ENCODE assay signal across 15 cellular contexts in the genomic region with DNA sequence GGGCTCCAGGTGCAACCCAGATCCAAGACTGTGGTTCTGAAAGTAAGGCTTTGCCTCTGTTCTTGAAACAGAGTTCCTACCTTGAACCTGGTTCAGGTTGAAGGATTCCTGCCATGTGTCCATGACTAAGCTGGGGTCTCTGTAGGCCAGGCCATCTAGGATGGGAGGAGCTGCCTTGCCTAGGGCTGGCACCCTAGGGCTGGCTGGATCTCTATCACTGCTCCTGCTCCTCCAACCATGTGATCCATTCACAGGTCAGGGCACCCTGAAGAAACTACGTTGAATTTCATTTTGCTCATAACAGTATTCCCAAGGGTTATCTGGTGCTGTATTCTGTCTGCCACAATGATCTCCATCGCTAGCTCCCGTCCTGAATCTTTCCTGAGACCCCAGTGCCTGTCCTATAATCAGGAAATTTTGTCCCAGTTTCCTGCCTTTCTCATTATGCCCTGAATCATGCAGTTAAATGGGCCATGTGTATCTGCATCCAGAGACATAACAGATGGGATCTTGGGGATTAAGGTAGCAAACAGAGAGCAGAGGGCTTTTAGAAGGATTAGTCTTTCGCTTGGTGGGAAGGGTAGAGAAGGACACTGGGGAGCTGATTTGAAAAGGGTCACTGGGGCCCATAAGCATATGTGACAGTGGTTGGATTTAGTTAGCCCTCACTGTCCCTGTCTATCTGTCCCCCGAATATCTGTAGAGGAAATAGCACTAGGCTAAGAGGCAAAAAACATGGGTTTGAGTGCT.
A peak's percentile ranks its signal among the peaks of the same experiment; 100 is the strongest.
DNase-seq lines count a peak whose midpoint lies in the region; ATAC-seq and TF ChIP-seq lines count a peak whose summit lies in the region.
"Had no signal": no experiment of that assay in that cellular context is flagged by ENCODE, and none has a peak within 500 bp of the region (broad histone marks: within the 10 kb centered on the region; RNA-seq: fewer than 3 reads in every experiment).

No MANE protein-coding gene starts in this region.

- no peaks in the 10 kb centered on the region for H3K27me3 Mint-ChIP-seq in CD4-positive, CD25-positive, alpha-beta regulatory T cell
- H3K27me3 Mint-ChIP-seq in T-cell (no peaks in the 10 kb centered on the region), mesothelial cell of epicardium (ENCODE audit: low read depth) (no peaks in the 10 kb centered on the region)

- H3K9me3 Mint-ChIP-seq in CD4-positive, CD25-positive, alpha-beta regulatory T cell, result no peaks in the 10 kb centered on the region
- H3K9me3 Mint-ChIP-seq in T-cell, result no peaks in the 10 kb centered on the region
- H3K9me3 Mint-ChIP-seq in mesothelial cell of epicardium, result no peaks in the 10 kb centered on the region

- peaks cover 7% of the 10 kb centered on the region for H3K36me3 Mint-ChIP-seq in CD4-positive, CD25-positive, alpha-beta regulatory T cell
- peaks cover 10% of the 10 kb centered on the region for H3K36me3 Mint-ChIP-seq in T-cell
- H3K36me3 Mint-ChIP-seq in mesothelial cell of epicardium, result no peaks in the 10 kb centered on the region

- CTCF ChIA-PET in T-cell (lab: Charles Lee) (interaction anchor here (0.5 to 1.5 kb wide), 3 partner anchors 10 to 321 kb away, joined by 3 to 5 read pairs (median 3); partner anchors contain the start of gene MAML2 (in 1 of the 2)), RWPE1 (lab: Yijun Ruan, JAX) (no interaction called here)

- H3K27ac ChIP-seq in CD4-positive, CD25-positive, alpha-beta regulatory T cell (ENCODE audit: insufficient read depth, low read length, poor library complexity, severe bottlenecking), result no peak overlapping the region
- H3K27ac ChIP-seq in RWPE1, result no peak overlapping the region

- no peak for DNase-seq in CD4-positive, CD25-positive, alpha-beta regulatory T cell
- DNase-seq in D341Med (ENCODE audit: low spot score), result peak; percentile 65
- DNase-seq in T-cell, result no peak
- no peak for DNase-seq in mesothelial cell of epicardium (ENCODE audit: low spot score in 2 of 2, unreplicated experiment in 2 of 2)
- no peak for DNase-seq in RWPE1 (ENCODE audit: low spot score)
- no peak for DNase-seq in DMS53 treated with DMSO at 0.1 percent for 48 hours (lab: John Stamatoyannopoulos, UW; ENCODE audit: unreplicated experiment)
- DNase-seq: AML-193, DMS53, Kasumi-1, NCI-H2029 treated with DMSO at 0.1 percent for 48 hours, NCI-H345, NCI-H748 treated with DMSO at 0.1 percent for 48 hours, SK-N-SH had no signal

- ATAC-seq in CD4-positive, CD25-positive, alpha-beta regulatory T cell (ENCODE audit: low read depth in 2 of 2), result no peak
- ATAC-seq in T-cell (replicated peaks in 1 of 4), result no peak
- no peak for ATAC-seq in GM18870 (IDR thresholded peaks at IDR 0.05; ENCODE audit: unreplicated experiment)
- ATAC-seq: Right ventricle myocardium inferior had no signal

- POLR2A ChIA-PET in T-cell (lab: Charles Lee), result no interaction called here
- POLR2A ChIA-PET in RWPE1 (lab: Yijun Ruan, JAX; ENCODE audit: low non-redundant PET), result no interaction called here

- no peak for TF ChIP-seq CTCF in mesothelial cell of epicardium (IDR thresholded peaks at IDR 0.05; ENCODE audit: unreplicated experiment)
- TF ChIP-seq CTCF in RWPE1 (conservative IDR thresholded peaks at IDR 0.05; ENCODE audit: low read depth), result no peak

- H3K4me3 ChIP-seq in CD4-positive, CD25-positive, alpha-beta regulatory T cell (ENCODE audit: low read depth, low read length), result no peak overlapping the region

- peaks cover 5% of the 10 kb centered on the region for H3K4me1 ChIP-seq in CD4-positive, CD25-positive, alpha-beta regulatory T cell (ENCODE audit: control insufficient read depth, insufficient read depth, low read length, poor library complexity, severe bottlenecking)

- peaks cover 9 to 54% (median 37%) of the 10 kb centered on the region in 4 donors for H3K4me1 Mint-ChIP-seq in CD4-positive, CD25-positive, alpha-beta regulatory T cell
- peaks cover 47 to 64% (median 60%) of the 10 kb centered on the region in 3 donors for H3K4me1 Mint-ChIP-seq in T-cell
- peaks cover 13% of the 10 kb centered on the region for H3K4me1 Mint-ChIP-seq in mesothelial cell of epicardium

- H3K4me3 Mint-ChIP-seq in CD4-positive, CD25-positive, alpha-beta regulatory T cell, result no peak overlapping the region
- H3K4me3 Mint-ChIP-seq in T-cell (no peak overlapping the region), mesothelial cell of epicardium (no peak overlapping the region)

- no peaks in the 10 kb centered on the region for H3K9me3 ChIP-seq in CD4-positive, CD25-positive, alpha-beta regulatory T cell (ENCODE audit: control insufficient read depth in 2 of 2, low read length in 2 of 2)
- H3K9me3 ChIP-seq: SK-N-SH had no signal

- H3K27me3 ChIP-seq in CD4-positive, CD25-positive, alpha-beta regulatory T cell (ENCODE audit: control insufficient read depth, insufficient read depth, low read length), result no peaks in the 10 kb centered on the region

- H3K36me3 ChIP-seq in CD4-positive, CD25-positive, alpha-beta regulatory T cell (ENCODE audit: control insufficient read depth, insufficient read depth, low read length), result no peaks in the 10 kb centered on the region

- H3K27ac Mint-ChIP-seq in CD4-positive, CD25-positive, alpha-beta regulatory T cell, result peak overlapping the region; percentile 74 to 98 (median 83)
- H3K27ac Mint-ChIP-seq in T-cell (peak overlapping the region; percentile 77 to 79), mesothelial cell of epicardium (peak overlapping the region; percentile 32)

Comparison
In these comparisons a context has a peak if more than half of its experiments do, and no peak if none do; other contexts are left out.
1. H3K27ac Mint-ChIP-seq: peak in every context shown above with its lines; median percentile 83 in CD4-positive, CD25-positive, alpha-beta regulatory T cell; 78 in T-cell; 32 in mesothelial cell of epicardium.